Comparison of ENCODE assay signal across 8 cellular contexts in the genomic region with DNA sequence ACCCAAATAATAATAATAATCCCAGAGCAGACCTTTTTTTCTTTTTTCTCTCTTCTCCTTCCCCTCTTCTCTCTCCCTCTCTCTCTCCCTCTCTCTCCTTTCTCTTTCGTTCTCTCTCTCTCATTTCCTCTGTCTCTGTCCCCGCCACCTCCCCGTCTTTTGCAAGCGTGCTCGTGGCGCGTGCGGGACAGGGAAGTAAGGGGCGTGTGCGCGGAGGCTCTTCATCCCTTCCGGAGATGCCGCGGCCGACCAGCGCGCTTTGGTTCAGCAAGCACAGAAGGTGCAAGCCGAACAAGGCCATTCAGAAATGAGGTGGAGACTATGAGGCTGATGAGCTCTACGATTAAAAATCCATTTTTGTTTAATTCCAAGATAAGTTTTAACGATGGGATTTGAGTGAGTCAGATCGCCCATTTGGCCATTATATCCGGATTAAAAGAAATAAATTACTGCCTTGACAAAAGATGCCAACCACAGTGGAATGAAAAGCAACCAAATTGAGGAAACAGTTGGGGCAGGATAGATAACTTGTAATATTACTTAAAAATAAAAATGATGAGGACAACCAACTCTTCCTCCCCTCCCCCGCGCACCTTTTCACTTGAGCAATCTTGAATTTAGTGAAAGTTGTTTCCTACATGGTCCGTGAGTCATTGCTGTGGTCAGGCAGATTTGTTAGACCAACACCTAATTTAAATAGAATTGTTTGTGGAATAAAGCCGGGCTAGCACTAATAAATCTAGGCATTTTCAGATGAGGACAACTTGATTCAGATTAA. TPM values are rescaled to one million over a fixed set of nuclear protein-coding genes. Genes with fewer than 3 reads are reported as not detected.
A peak's percentile ranks its signal among the peaks of the same experiment; 100 is the strongest.
DNase-seq lines count a peak whose midpoint lies in the region; ATAC-seq and TF ChIP-seq lines count a peak whose summit lies in the region.

No MANE protein-coding gene starts in this region.

- intact Hi-C loops in cardiac septum (cut with DNase I) (loop anchor here (5.0 kb wide), 1 partner anchor 196 kb away; no protein-coding TSS in a partner anchor), psoas muscle (cut with DNase I) (no loop called here)

- peak overlapping the region; percentile 81 for H3K9ac ChIP-seq in GM23248

- peaks cover 42% of the 10 kb centered on the region for H3F3A ChIP-seq in GM23248 (ENCODE audit: insufficient read depth)

- H3K9me3 ChIP-seq in GM23248 (ENCODE audit: low read depth) (no peaks in the 10 kb centered on the region), psoas muscle (no peaks in the 10 kb centered on the region)

- H3K27ac ChIP-seq in GM23248 (peak overlapping the region; percentile 74), RWPE1 (peak overlapping the region; percentile 99), psoas muscle (peak overlapping the region; percentile 63)

- DNase-seq in GM23248 (peak; percentile 77), RWPE1 (ENCODE audit: low spot score) (peak; percentile 62), cardiac septum (ENCODE audit: low spot score) (peak; percentile 81), psoas muscle (peak; percentile 65 to 68), GM19238 (ENCODE audit: insufficient read length, low spot score) (no peak), COR-L47 (lab: John Stamatoyannopoulos, UW) (no peak)
- peak; percentile 54 for DNase-seq in activated naive CD4-positive, alpha-beta T cell treated with anti-CD3 and anti-CD28 coated beads, Interleukin-2, amount 50 U/mL, for 16 hours

- no peaks in the 10 kb centered on the region for H4K20me1 ChIP-seq in GM23248 (ENCODE audit: insufficient read depth)

- WGBS in GM23248 (ENCODE audit: low coverage in 1 of 2, low lambda C conversion rate in 2 of 2, missing lambda C conversion rate in 2 of 2), 2 experiments: 8 to 9% methylated on average over 26 of the region's 26 CpGs
- 19 to 24% (median 22%) methylated on average over 26 of the region's 26 CpGs for WGBS in psoas muscle, 3 donors

- CTCF ChIA-PET in RWPE1 (lab: Yijun Ruan, JAX): interaction anchor here (1.4 kb wide), 1 partner anchor 10 kb away, joined by 5 read pairs; no protein-coding TSS in a partner anchor

- ATAC-seq in psoas muscle (peak in 2 of 4 donors; percentile 35 to 58), HG02798 (IDR thresholded peaks at IDR 0.05; ENCODE audit: poor library complexity, unreplicated experiment) (no peak)

- peak overlapping the region; percentile 97 for H3K4me2 ChIP-seq in GM23248 (ENCODE audit: unreplicated experiment)

- H3K4me1 ChIP-seq in GM23248 (ENCODE audit: insufficient read depth) (peaks cover 58% of the 10 kb centered on the region), psoas muscle (peaks cover 13% of the 10 kb centered on the region)

- TF ChIP-seq CTCF in RWPE1 (conservative IDR thresholded peaks at IDR 0.05; ENCODE audit: low read depth) (no peak), psoas muscle (IDR thresholded peaks at IDR 0.05) (no peak)

- H3K4me3 ChIP-seq in GM23248 (peak overlapping the region; percentile 84), psoas muscle (peak overlapping the region; percentile 71)

- H3K36me3 ChIP-seq in GM23248 (ENCODE audit: low read depth): no peaks in the 10 kb centered on the region
- H3K36me3 ChIP-seq in psoas muscle (ENCODE audit: insufficient read depth in 1 of 2, low read depth in 1 of 2): no peaks in the 10 kb centered on the region

- H2AFZ ChIP-seq in GM23248: peak overlapping the region; percentile 89

- POLR2A ChIA-PET in RWPE1 (lab: Yijun Ruan, JAX; ENCODE audit: low non-redundant PET): no interaction called here

- in situ Hi-C loops in GM23248 (cut with MboI): no loop called here

- H3K27me3 ChIP-seq in GM23248 (replicated peaks; ENCODE audit: insufficient read depth) (no peaks in the 10 kb centered on the region), psoas muscle (ENCODE audit: insufficient read depth in 3 of 3, low read length in 2 of 3) (peaks cover 0 to 31% (median 2%) of the 10 kb centered on the region in 3 donors)

- H3K79me2 ChIP-seq in GM23248 (ENCODE audit: insufficient read depth): peaks cover 22% of the 10 kb centered on the region

- no peaks in the 10 kb centered on the region for H3K9me2 ChIP-seq in GM23248 (ENCODE audit: insufficient read depth)

RNA-seq across cellular contexts. Expression of a gene that starts 1.2 kb away (rescaled TPM):
- 25.7 and 29.9 TPM in 2 replicates for total RNA-seq in GM23248 (2014; rRNA removed; shearing (Covaris generic))
- polyA plus RNA-seq in GM23248 (2016; fragmentation: Nextera tagmentation; extraction: Ambion mirVana) (19.6 and 20.5 TPM in 2 replicates), psoas muscle (under 1 TPM; 0.63 to 0.77 (median 0.64) TPM)
- total RNA-seq in cardiac septum (1.3 TPM), psoas muscle (1 to 10 TPM in 1 of 4 donors, under 1 TPM in 3; 0.48 to 1.1 (median 0.59) TPM)

RNA-seq across cellular contexts. Expression of a gene that starts 1.5 kb away (rescaled TPM):
- 2.9 and 3.5 TPM in 2 replicates for total RNA-seq in GM23248 (2014; rRNA removed; shearing (Covaris generic))
- 2.7 and 3.6 TPM in 2 replicates for polyA plus RNA-seq in GM23248 (2016; fragmentation: Nextera tagmentation; extraction: Ambion mirVana)
- 1.9 TPM for total RNA-seq in cardiac septum
- 1 to 10 TPM in 1 of 4 donors, under 1 TPM in 3; 0.19 to 1.2 (median 0.69) TPM for total RNA-seq in psoas muscle
- under 1 TPM; 0.18 to 0.38 (median 0.26) TPM for polyA plus RNA-seq in psoas muscle

Comparison
In these comparisons a context has a peak if more than half of its experiments do, and no peak if none do; other contexts are left out.
1. DNase-seq: peak in GM23248 (single experiment), RWPE1 (single experiment), activated naive CD4-positive, alpha-beta T cell treated with anti-CD3 and anti-CD28 coated beads, Interleukin-2, amount 50 U/mL, for 16 hours (single experiment), cardiac septum (single experiment) and psoas muscle (2 of 2); none in GM19238 (single experiment) and COR-L47 (single experiment).
2. RNA of a gene that starts 1.2 kb away (total RNA-seq): 25.7 to 29.9 TPM in GM23248; 1.3 TPM in cardiac septum (single experiment) and 0.48 to 1.1 TPM in psoas muscle; every median in the first group is over 10 times any median in the second.
3. Peak in every context shown above with its lines, with median percentiles within 50 percentile points of each other: H3K27ac ChIP-seq.